In genomic region chr3:9781551-9781950, GRCh38 we compare ENCODE assay signal across 17 cellular contexts. TPM values are rescaled to one million over a fixed set of nuclear protein-coding genes. Genes with fewer than 3 reads are reported as not detected.
DNase-seq lines count a peak whose midpoint lies in the region; ATAC-seq and TF ChIP-seq lines count a peak whose summit lies in the region.
"Had no signal": no experiment of that assay in that cellular context is flagged by ENCODE, and none has a peak within 500 bp of the region (broad histone marks: within the 10 kb centered on the region; RNA-seq: fewer than 3 reads in every experiment).

No MANE protein-coding gene starts in this region.

- H3K4me3 ChIP-seq in adrenal gland: no peak overlapping the region
- H3K4me3 ChIP-seq in spleen: peak overlapping the region in 1 of 8 donors; percentile 9
- H3K4me3 ChIP-seq: sigmoid colon, thoracic aorta had no signal

- peak overlapping the region; percentile 85 for H3K27ac Mint-ChIP-seq in activated T-cell treated with anti-CD3 and anti-CD28 coated beads, Interleukin-2, amount 50 U/mL, for 72 hours

- TF ChIP-seq CTCF in adrenal gland (IDR thresholded peaks at IDR 0.05) (no peak), spleen (IDR thresholded peaks at IDR 0.05 in 8 of 11, conservative IDR thresholded peaks at IDR 0.05 in 3 of 11) (no peak)

- peaks cover 51 to 77% of the 10 kb centered on the region in 2 donors for H3K4me1 ChIP-seq in adrenal gland (replicated peaks in 1 of 2)
- peaks cover 26 to 61% (median 47%) of the 10 kb centered on the region in 6 donors for H3K4me1 ChIP-seq in spleen

- peak overlapping the region in 3 of 5 donors; percentile 57 to 72 (median 72) for H3K27ac ChIP-seq in adrenal gland
- H3K27ac ChIP-seq in spleen: peak overlapping the region in 5 of 8 donors; percentile 2 to 84 (median 70)
- H3K27ac ChIP-seq: sigmoid colon, thoracic aorta, WERI-Rb-1 had no signal

- H3K27me3 Mint-ChIP-seq in activated T-cell treated with anti-CD3 and anti-CD28 coated beads, Interleukin-2, amount 50 U/mL, for 72 hours (ENCODE audit: low read depth): no peaks in the 10 kb centered on the region
- no peaks in the 10 kb centered on the region for H3K27me3 Mint-ChIP-seq in activated T-cell treated with anti-CD3 and anti-CD28 coated beads, Interleukin-2, amount 50 U/mL, for 4 hours (ENCODE audit: low read depth)

- H3K9me3 ChIP-seq in adrenal gland (replicated peaks in 1 of 3): no peaks in the 10 kb centered on the region
- H3K9me3 ChIP-seq in spleen: no peaks in the 10 kb centered on the region
- H3K9me3 ChIP-seq: sigmoid colon, thoracic aorta had no signal

- 10 to 28% (median 20%) methylated on average over 1 of the region's 1 CpG for WGBS in adrenal gland, 4 donors
- WGBS in spleen, 5 donors: 17 to 60% (median 48%) methylated on average over 1 of the region's 1 CpG

- H3K27me3 ChIP-seq in adrenal gland: no peaks in the 10 kb centered on the region
- no peaks in the 10 kb centered on the region for H3K27me3 ChIP-seq in spleen (replicated peaks in 1 of 7)
- H3K27me3 ChIP-seq: sigmoid colon had no signal

- intact Hi-C loops in adrenal gland (cut with DNase I) (no loop called here), spleen (cut with DNase I; ENCODE audit: low total_unique reads) (no loop called here)

- TF ChIP-seq POLR2A in adrenal gland (IDR thresholded peaks at IDR 0.05) (no peak), spleen (IDR thresholded peaks at IDR 0.05) (no peak)

- H3K36me3 Mint-ChIP-seq in activated T-cell treated with anti-CD3 and anti-CD28 coated beads, Interleukin-2, amount 50 U/mL, for 72 hours (ENCODE audit: insufficient read depth in 2 of 2): peaks cover 17 to 30% of the 10 kb centered on the region in 2 donors
- peaks cover 26% of the 10 kb centered on the region for H3K36me3 Mint-ChIP-seq in activated T-cell treated with anti-CD3 and anti-CD28 coated beads, Interleukin-2, amount 50 U/mL, for 4 hours (ENCODE audit: insufficient read depth)

- no peak for ATAC-seq in activated T-cell treated with anti-CD3 and anti-CD28 coated beads, Interleukin-2, amount 50 U/mL, for 72 hours (replicated peaks in 1 of 2)
- no peak for ATAC-seq in activated T-cell treated with anti-CD3 and anti-CD28 coated beads, Interleukin-2, amount 50 U/mL, for 4 hours
- ATAC-seq in GM19467 (IDR thresholded peaks at IDR 0.05; ENCODE audit: unreplicated experiment): no peak
- ATAC-seq: left cardiac atrium had no signal

- H3K36me3 ChIP-seq in adrenal gland (replicated peaks in 1 of 2): peaks cover 0 to 48% of the 10 kb centered on the region in 2 donors
- H3K36me3 ChIP-seq in spleen: peaks cover 0 to 73% (median 49%) of the 10 kb centered on the region in 6 donors

- DNase-seq in activated T-cell treated with anti-CD3 and anti-CD28 coated beads, Interleukin-2, amount 50 U/mL, for 72 hours: no peak
- DNase-seq in activated T-cell treated with anti-CD3 and anti-CD28 coated beads, Interleukin-2, amount 50 U/mL, for 4 hours: no peak
- peak; percentile 21 for DNase-seq in NAMALWA (ENCODE audit: low spot score)
- DNase-seq in adrenal gland: no peak
- DNase-seq in spleen: peak; percentile 52
- no peak for DNase-seq in NCI-H748 treated with DMSO at 0.1 percent for 48 hours (lab: John Stamatoyannopoulos, UW)
- no peak for DNase-seq in stimulated activated CD4-positive, alpha-beta T cell treated with anti-CD3 and anti-CD28 coated beads, Interleukin-2, amount 100 ng/mL, for 48 hours
- DNase-seq: activated CD8-positive, alpha-beta memory T cell treated with anti-CD3 and anti-CD28 coated beads, Interleukin-2, amount 50 U/mL, for 48 hours; hippocampal formation; left cardiac atrium; NCI-H345; occipital lobe; sigmoid colon; stimulated activated CD4-positive, alpha-beta T cell treated with anti-CD3 and anti-CD28 coated beads, Interleukin-2, amount 100 ng/mL, for 24 hours; WERI-Rb-1 had no signal

- H3K4me3 Mint-ChIP-seq in activated T-cell treated with anti-CD3 and anti-CD28 coated beads, Interleukin-2, amount 50 U/mL, for 72 hours: peak overlapping the region in 1 of 2 donors; percentile 39
- no peak overlapping the region for H3K4me3 Mint-ChIP-seq in activated T-cell treated with anti-CD3 and anti-CD28 coated beads, Interleukin-2, amount 50 U/mL, for 4 hours

- H3K9me3 Mint-ChIP-seq in activated T-cell treated with anti-CD3 and anti-CD28 coated beads, Interleukin-2, amount 50 U/mL, for 72 hours: peaks cover 0 to 3% of the 10 kb centered on the region in 2 donors
- no peaks in the 10 kb centered on the region for H3K9me3 Mint-ChIP-seq in activated T-cell treated with anti-CD3 and anti-CD28 coated beads, Interleukin-2, amount 50 U/mL, for 4 hours

- peaks cover 73% of the 10 kb centered on the region for H3K4me1 Mint-ChIP-seq in activated T-cell treated with anti-CD3 and anti-CD28 coated beads, Interleukin-2, amount 50 U/mL, for 72 hours (ENCODE audit: low read depth)
- peaks cover 60% of the 10 kb centered on the region for H3K4me1 Mint-ChIP-seq in activated T-cell treated with anti-CD3 and anti-CD28 coated beads, Interleukin-2, amount 50 U/mL, for 4 hours (ENCODE audit: low read depth)

RNA-seq across cellular contexts. Expression of gene TADA3, which starts 10.7 kb away (rescaled TPM):
- total RNA-seq in activated T-cell treated with anti-CD3 and anti-CD28 coated beads, Interleukin-2, amount 50 U/mL, for 72 hours: 100 to 1,000 TPM; 105 to 112 TPM
- total RNA-seq in activated T-cell treated with anti-CD3 and anti-CD28 coated beads, Interleukin-2, amount 50 U/mL, for 4 hours: 10 to 100 TPM; 39.3 to 42.0 (median 40.2) TPM
- total RNA-seq in adrenal gland (100 to 1,000 TPM in 5 of 8 donors, 10 to 100 TPM in 3; 59.1 to 148 (median 122) TPM), spleen (10 to 100 TPM; 38.6 to 73.7 (median 51.4) TPM)
- polyA plus RNA-seq in adrenal gland (100 to 1,000 TPM in 2 of 3 donors, 10 to 100 TPM in 1; 49.7 to 133 (median 117) TPM), spleen (10 to 100 TPM; 33.6 to 48.3 (median 41.5) TPM)

RNA-seq across cellular contexts. Expression of gene ARPC4, which starts 11.3 kb away (rescaled TPM):
- total RNA-seq in activated T-cell treated with anti-CD3 and anti-CD28 coated beads, Interleukin-2, amount 50 U/mL, for 72 hours: 100 to 1,000 TPM; 168 to 176 TPM
- 100 to 1,000 TPM; 257 to 268 (median 264) TPM for total RNA-seq in activated T-cell treated with anti-CD3 and anti-CD28 coated beads, Interleukin-2, amount 50 U/mL, for 4 hours
- 100 to 1,000 TPM; 138 to 249 (median 184) TPM for total RNA-seq in adrenal gland
- 100 to 1,000 TPM in 1 of 3 donors, 10 to 100 TPM in 2; 75.8 to 140 (median 77.4) TPM for polyA plus RNA-seq in adrenal gland
- total RNA-seq in spleen: 100 to 1,000 TPM; 156 to 238 (median 199) TPM
- 100 to 1,000 TPM in 2 of 3 donors, 10 to 100 TPM in 1; 98.9 to 144 (median 125) TPM for polyA plus RNA-seq in spleen

RNA-seq across cellular contexts. Expression of gene CAMK1, which starts 11.8 kb away (rescaled TPM):
- 10 to 100 TPM; 38.6 to 47.4 TPM for total RNA-seq in activated T-cell treated with anti-CD3 and anti-CD28 coated beads, Interleukin-2, amount 50 U/mL, for 72 hours
- total RNA-seq in activated T-cell treated with anti-CD3 and anti-CD28 coated beads, Interleukin-2, amount 50 U/mL, for 4 hours: 10 to 100 TPM; 15.3 to 20.7 (median 15.7) TPM
- total RNA-seq in adrenal gland: 100 to 1,000 TPM in 7 of 8 donors, 10 to 100 TPM in 1; 83.1 to 261 (median 176) TPM
- polyA plus RNA-seq in adrenal gland: 100 to 1,000 TPM in 2 of 3 donors, 10 to 100 TPM in 1; 51.5 to 281 (median 260) TPM
- 10 to 100 TPM; 10.1 to 30.5 (median 22.6) TPM for total RNA-seq in spleen
- 10 to 100 TPM; 14.5 to 29.8 (median 28.2) TPM for polyA plus RNA-seq in spleen

RNA-seq across cellular contexts. Expression of gene TTLL3, which starts 28.5 kb away (rescaled TPM):
- total RNA-seq in activated T-cell treated with anti-CD3 and anti-CD28 coated beads, Interleukin-2, amount 50 U/mL, for 72 hours: 10 to 100 TPM; 63.6 to 75.5 TPM
- 10 to 100 TPM in 2 of 3 donors, 1 to 10 TPM in 1; 9.2 to 13.5 (median 11.1) TPM for total RNA-seq in activated T-cell treated with anti-CD3 and anti-CD28 coated beads, Interleukin-2, amount 50 U/mL, for 4 hours
- total RNA-seq in adrenal gland (10 to 100 TPM; 13.8 to 68.0 (median 45.5) TPM), spleen (100 to 1,000 TPM in 2 of 7 donors, 10 to 100 TPM in 5; 59.5 to 143 (median 78.9) TPM)
- polyA plus RNA-seq in adrenal gland (100 to 1,000 TPM in 2 of 3 donors, 10 to 100 TPM in 1; 10.1 to 214 (median 146) TPM), spleen (10 to 100 TPM; 24.8 to 58.1 (median 47.3) TPM)

RNA-seq across cellular contexts. Expression of gene OGG1, which starts 31.8 kb away (rescaled TPM):
- 10 to 100 TPM; 31.0 to 33.4 TPM for total RNA-seq in activated T-cell treated with anti-CD3 and anti-CD28 coated beads, Interleukin-2, amount 50 U/mL, for 72 hours
- total RNA-seq in activated T-cell treated with anti-CD3 and anti-CD28 coated beads, Interleukin-2, amount 50 U/mL, for 4 hours: 10 to 100 TPM; 25.2 to 30.5 (median 28.8) TPM
- total RNA-seq in adrenal gland (10 to 100 TPM; 13.3 to 34.9 (median 22.0) TPM), spleen (10 to 100 TPM; 22.0 to 34.5 (median 28.1) TPM)
- polyA plus RNA-seq in adrenal gland (10 to 100 TPM; 16.0 to 25.6 (median 21.2) TPM), spleen (10 to 100 TPM in 2 of 3 donors, 1 to 10 TPM in 1; 9.3 to 16.7 (median 15.9) TPM)

Comparison
In these comparisons a context has a peak if more than half of its experiments do, and no peak if none do; other contexts are left out.
1. DNase-seq: peak in NAMALWA (single experiment) and spleen (single experiment); none in activated T-cell treated with anti-CD3 and anti-CD28 coated beads, Interleukin-2, amount 50 U/mL, for 72 hours (0 of 2), activated T-cell treated with anti-CD3 and anti-CD28 coated beads, Interleukin-2, amount 50 U/mL, for 4 hours (single experiment), adrenal gland (0 of 7), NCI-H748 treated with DMSO at 0.1 percent for 48 hours (single experiment) and stimulated activated CD4-positive, alpha-beta T cell treated with anti-CD3 and anti-CD28 coated beads, Interleukin-2, amount 100 ng/mL, for 48 hours (0 of 2).